25 cellular contexts compared by ENCODE assay signal in the genomic region with DNA sequence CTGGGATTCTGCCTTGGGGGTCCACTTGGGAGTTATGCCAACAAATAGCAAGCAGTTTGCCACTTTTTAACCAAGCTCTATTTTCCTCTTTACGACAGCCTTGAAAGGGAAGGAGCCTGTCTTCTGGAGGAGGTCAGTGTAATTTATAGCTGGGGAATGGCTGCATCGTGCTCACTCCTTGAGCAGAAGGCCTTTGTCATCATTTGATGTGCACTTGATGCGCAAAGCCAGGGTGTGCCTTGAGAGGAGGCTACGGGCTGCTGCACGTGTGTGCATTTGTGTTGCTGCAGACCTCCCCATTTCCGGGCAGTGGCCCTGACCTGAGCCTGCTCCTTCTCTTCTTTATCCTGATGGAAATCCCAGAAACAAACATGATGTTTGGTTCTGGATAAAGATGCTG.
"Had no signal": no experiment of that assay in that cellular context is flagged by ENCODE, and none has a peak within 500 bp of the region (broad histone marks: within the 10 kb centered on the region; RNA-seq: fewer than 3 reads in every experiment).

No MANE protein-coding gene starts in this region.

- H3K36me3 Mint-ChIP-seq: activated naive CD8-positive, alpha-beta T cell treated with anti-CD3 and anti-CD28 coated beads, Interleukin-2, amount 10 ng/mL, durations not matched to agents 7 days and 5 days had no signal

- DNase-seq: activated CD4-positive, alpha-beta T cell treated with anti-CD3 and anti-CD28 coated beads, Interleukin-2, amount 10 ng/mL, durations not matched to agents 24 days and 14 days; activated CD4-positive, alpha-beta T cell treated with anti-CD3 and anti-CD28 coated beads, Interleukin-2, amount 50 U/mL, for 4 hours; activated CD8-positive, alpha-beta T cell treated with anti-CD3 and anti-CD28 coated beads for 36 hours; activated effector memory CD4-positive, alpha-beta T cell treated with anti-CD3 and anti-CD28 coated beads, Interleukin-2, amount 50 U/mL, for 16 hours; activated naive CD4-positive, alpha-beta T cell; activated naive CD4-positive, alpha-beta T cell treated with anti-CD3 and anti-CD28 coated beads, Interleukin-2, amount 50 U/mL, for 16 hours; activated naive CD8-positive, alpha-beta T cell treated with anti-CD3 and anti-CD28 coated beads, Interleukin-2, amount 10 ng/mL, durations not matched to agents 7 days and 5 days; activated T-cell treated with anti-CD3 and anti-CD28 coated beads, Interleukin-2, amount 50 U/mL, for 1 hour; activated T-cell treated with anti-CD3 and anti-CD28 coated beads, Interleukin-2, amount 50 U/mL, for 72 hours; amygdala; NCI-H1092 treated with DMSO at 0.1 percent for 48 hours; NCI-H146; NCI-H2029 treated with DMSO at 0.1 percent for 48 hours; NCI-H2107; NCI-H345; NCI-H524 treated with DMSO at 0.1 percent for 48 hours; SHP77 had no signal

- H3K27ac ChIP-seq: ascending aorta, cardiac muscle cell, SJCRH30, SK-N-MC had no signal

- H3K4me3 ChIP-seq: ascending aorta, cardiac muscle cell, SJCRH30, SK-N-MC had no signal

- H3K4me3 Mint-ChIP-seq: activated CD4-positive, alpha-beta T cell treated with anti-CD3 and anti-CD28 coated beads, Interleukin-2, amount 10 ng/mL, durations not matched to agents 24 days and 14 days; activated CD8-positive, alpha-beta T cell treated with anti-CD3 and anti-CD28 coated beads for 36 hours; activated naive CD8-positive, alpha-beta T cell treated with anti-CD3 and anti-CD28 coated beads, Interleukin-2, amount 10 ng/mL, durations not matched to agents 7 days and 5 days; activated T-cell treated with anti-CD3 and anti-CD28 coated beads, Interleukin-2, amount 50 U/mL, for 72 hours; activated T-helper 17 cell treated with anti-CD3 and anti-CD28 coated beads, Interleukin-2, amount 50 U/mL, for 72 hours; central memory CD8-positive, alpha-beta T cell; T-helper 2 cell treated with Interferon-gamma antibody and Interleukin-4, amounts not matched to agents 5 μg/mL and 100 μg/mL, for 36 hours had no signal

- H3K9me3 ChIP-seq: ascending aorta, SJCRH30 had no signal

- H3K27me3 Mint-ChIP-seq: activated CD4-positive, alpha-beta T cell treated with anti-CD3 and anti-CD28 coated beads, Interleukin-2, amount 10 ng/mL, durations not matched to agents 24 days and 14 days; activated naive CD8-positive, alpha-beta T cell treated with anti-CD3 and anti-CD28 coated beads, Interleukin-2, amount 10 ng/mL, durations not matched to agents 7 days and 5 days; activated T-helper 17 cell treated with anti-CD3 and anti-CD28 coated beads, Interleukin-2, amount 50 U/mL, for 72 hours; central memory CD8-positive, alpha-beta T cell had no signal

- H3K27me3 ChIP-seq: ascending aorta, cardiac muscle cell, SJCRH30 had no signal

- H3K27ac Mint-ChIP-seq: activated CD4-positive, alpha-beta T cell treated with anti-CD3 and anti-CD28 coated beads, Interleukin-2, amount 10 ng/mL, durations not matched to agents 24 days and 14 days; activated CD8-positive, alpha-beta T cell treated with anti-CD3 and anti-CD28 coated beads for 36 hours; activated naive CD8-positive, alpha-beta T cell treated with anti-CD3 and anti-CD28 coated beads, Interleukin-2, amount 10 ng/mL, durations not matched to agents 7 days and 5 days; activated T-cell treated with anti-CD3 and anti-CD28 coated beads, Interleukin-2, amount 50 U/mL, for 72 hours; activated T-helper 17 cell treated with anti-CD3 and anti-CD28 coated beads, Interleukin-2, amount 50 U/mL, for 72 hours; T-helper 2 cell treated with Interferon-gamma antibody and Interleukin-4, amounts not matched to agents 5 μg/mL and 100 μg/mL, for 36 hours had no signal

- H3K36me3 ChIP-seq: ascending aorta, cardiac muscle cell, SJCRH30 had no signal

- H3K9me3 Mint-ChIP-seq: activated CD4-positive, alpha-beta T cell treated with anti-CD3 and anti-CD28 coated beads, Interleukin-2, amount 10 ng/mL, durations not matched to agents 24 days and 14 days; activated CD8-positive, alpha-beta T cell treated with anti-CD3 and anti-CD28 coated beads for 36 hours; activated naive CD8-positive, alpha-beta T cell treated with anti-CD3 and anti-CD28 coated beads, Interleukin-2, amount 10 ng/mL, durations not matched to agents 7 days and 5 days; activated T-helper 17 cell treated with anti-CD3 and anti-CD28 coated beads, Interleukin-2, amount 50 U/mL, for 72 hours; central memory CD8-positive, alpha-beta T cell; T-helper 2 cell treated with Interferon-gamma antibody and Interleukin-4, amounts not matched to agents 5 μg/mL and 100 μg/mL, for 36 hours had no signal

- ATAC-seq: activated CD8-positive, alpha-beta T cell treated with anti-CD3 and anti-CD28 coated beads for 36 hours; activated T-cell treated with anti-CD3 and anti-CD28 coated beads, Interleukin-2, amount 50 U/mL, for 72 hours; activated T-helper 17 cell treated with anti-CD3 and anti-CD28 coated beads, Interleukin-2, amount 50 U/mL, for 72 hours; Panc1 had no signal

- H3K4me1 Mint-ChIP-seq: activated CD4-positive, alpha-beta T cell treated with anti-CD3 and anti-CD28 coated beads, Interleukin-2, amount 10 ng/mL, durations not matched to agents 24 days and 14 days; activated naive CD8-positive, alpha-beta T cell treated with anti-CD3 and anti-CD28 coated beads, Interleukin-2, amount 10 ng/mL, durations not matched to agents 7 days and 5 days; activated T-helper 17 cell treated with anti-CD3 and anti-CD28 coated beads, Interleukin-2, amount 50 U/mL, for 72 hours; central memory CD8-positive, alpha-beta T cell had no signal

- H3K4me1 ChIP-seq: ascending aorta, SJCRH30 had no signal
